1 cellular context compared by ENCODE assay signal in genomic region chr1:8986814-8987190, GRCh38.
TF ChIP-seq lines count a peak whose summit lies in the region.

No MANE protein-coding gene starts in this region.

TF ChIP-seq in SK-N-SH treated with all-trans-retinoic acid at 6 μM for 48 hours, 23 proteins besides CTCF, POLR2A, EP300 and RAD21 (continued from another document):
- TF ChIP-seq, protein P1, sequence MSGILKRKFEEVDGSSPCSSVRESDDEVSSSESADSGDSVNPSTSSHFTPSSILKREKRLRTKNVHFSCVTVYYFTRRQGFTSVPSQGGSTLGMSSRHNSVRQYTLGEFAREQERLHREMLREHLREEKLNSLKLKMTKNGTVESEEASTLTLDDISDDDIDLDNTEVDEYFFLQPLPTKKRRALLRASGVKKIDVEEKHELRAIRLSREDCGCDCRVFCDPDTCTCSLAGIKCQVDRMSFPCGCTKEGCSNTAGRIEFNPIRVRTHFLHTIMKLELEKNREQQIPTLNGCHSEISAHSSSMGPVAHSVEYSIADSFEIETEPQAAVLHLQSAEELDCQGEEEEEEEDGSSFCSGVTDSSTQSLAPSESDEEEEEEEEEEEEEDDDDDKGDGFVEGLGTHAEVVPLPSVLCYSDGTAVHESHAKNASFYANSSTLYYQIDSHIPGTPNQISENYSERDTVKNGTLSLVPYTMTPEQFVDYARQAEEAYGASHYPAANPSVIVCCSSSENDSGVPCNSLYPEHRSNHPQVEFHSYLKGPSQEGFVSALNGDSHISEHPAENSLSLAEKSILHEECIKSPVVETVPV (CRISPR knock-in tag; IDR thresholded peaks at IDR 0.05): no peak
- TF ChIP-seq ARNTL (CRISPR knock-in tag; IDR thresholded peaks at IDR 0.05; ENCODE audit: borderline replicate concordance, low read depth): no peak
- no peak for TF ChIP-seq BACH2 (CRISPR knock-in tag; IDR thresholded peaks at IDR 0.05; ENCODE audit: borderline replicate concordance)
- no peak for TF ChIP-seq ZC3H10 (CRISPR knock-in tag; IDR thresholded peaks at IDR 0.05)
- no peak for TF ChIP-seq SNAI2 (CRISPR knock-in tag; IDR thresholded peaks at IDR 0.05)
- TF ChIP-seq ZNF70 (CRISPR knock-in tag; IDR thresholded peaks at IDR 0.05): no peak
- no peak for TF ChIP-seq ESRRG (CRISPR knock-in tag; IDR thresholded peaks at IDR 0.05)
- TF ChIP-seq OSR1 (CRISPR knock-in tag; IDR thresholded peaks at IDR 0.05): no peak
- no peak for TF ChIP-seq ISL1 (CRISPR knock-in tag; IDR thresholded peaks at IDR 0.05)
- TF ChIP-seq ZFP3 (CRISPR knock-in tag; IDR thresholded peaks at IDR 0.05): no peak
TF ChIP-seq in SK-N-SH treated with all-trans-retinoic acid at 6 μM for 48 hours: peak in this region for 0.
